Comparison of ENCODE assay signal across 8 cellular contexts in the genomic region with DNA sequence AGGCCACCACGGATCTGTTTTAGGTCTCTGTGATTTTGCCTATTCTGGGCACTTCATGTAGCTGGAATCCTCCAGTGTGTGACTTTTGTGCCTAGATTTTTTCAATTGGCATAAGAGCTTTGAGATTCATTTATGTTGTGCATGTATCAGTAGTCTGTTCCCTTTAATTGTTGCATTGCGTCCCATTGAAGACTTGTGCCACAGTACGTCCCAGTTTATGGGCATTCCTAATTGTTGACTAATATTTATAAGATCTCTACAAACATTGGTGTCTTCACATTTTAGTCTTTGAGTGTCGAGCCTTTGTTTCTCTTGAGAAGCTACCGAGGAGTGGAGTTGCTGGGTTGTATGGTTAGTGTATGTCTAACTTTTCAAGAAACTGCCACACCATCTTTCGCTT. TPM values are rescaled to one million over a fixed set of nuclear protein-coding genes. Genes with fewer than 3 reads are reported as not detected.
DNase-seq lines count a peak whose midpoint lies in the region; ATAC-seq, FAIRE-seq and TF ChIP-seq lines count a peak whose summit lies in the region.

No MANE protein-coding gene starts in this region.

- POLR2A ChIA-PET in BJ (lab: Charles Lee): interaction anchor here (0.5 kb wide), 1 partner anchor 22 kb away, joined by 3 read pairs; no protein-coding TSS in a partner anchor

- no peak for ATAC-seq in GM19452 (IDR thresholded peaks at IDR 0.05; ENCODE audit: unreplicated experiment)

- peak; percentile 85 for FAIRE-seq in HTR-8/SVneo (lab: Jason Lieb, UNC)

- H3K36me3 ChIP-seq in BJ (ENCODE audit: control insufficient read depth, insufficient read depth, low read length) (peaks cover 4% of the 10 kb centered on the region; the same call in 1 of the 2 replicates), brain microvascular endothelial cell (replicated peaks) (no peaks in the 10 kb centered on the region)

- H3K27ac Mint-ChIP-seq in neural crest cell (ENCODE audit: unreplicated experiment): no peak overlapping the region

- peak overlapping the region; percentile 87 for H3K4me3 Mint-ChIP-seq in neural crest cell

- H3K4me1 Mint-ChIP-seq in neural crest cell: peaks cover 33% of the 10 kb centered on the region

- H3K27ac ChIP-seq in brain microvascular endothelial cell: no peak overlapping the region

- H3K27me3 Mint-ChIP-seq in neural crest cell (ENCODE audit: low read depth): no peaks in the 10 kb centered on the region

- DNase-seq in BJ (ENCODE audit: low read depth) (no peak), HTR-8/SVneo (ENCODE audit: insufficient read length, low spot score) (peak; percentile 59), brain microvascular endothelial cell (no peak), neural crest cell (ENCODE audit: low read depth, low spot score) (no peak), C1 segment of cervical spinal cord (lab: John Stamatoyannopoulos, UW) (no peak), SK-N-DZ (ENCODE audit: low spot score) (no peak), SW 1271 (lab: John Stamatoyannopoulos, UW) (no peak)

- H3K4me3 ChIP-seq in BJ (ENCODE audit: low read depth, low read length) (peak overlapping the region; percentile 41; the same call in 1 of the 2 replicates), brain microvascular endothelial cell (ENCODE audit: low read depth, low read length) (peak overlapping the region; percentile 41)

- H3K27me3 ChIP-seq in BJ (ENCODE audit: control insufficient read depth, insufficient read depth, low read length): no peaks in the 10 kb centered on the region
- H3K27me3 ChIP-seq in brain microvascular endothelial cell (replicated peaks): no peaks in the 10 kb centered on the region

- CTCF ChIA-PET in BJ (lab: Yijun Ruan, JAX): interaction anchor here (1.2 kb wide), 1 partner anchor 9 kb away, joined by 3 read pairs; no protein-coding TSS in a partner anchor

- in situ Hi-C loops in brain microvascular endothelial cell (cut with HindIII; ENCODE audit: low pct_ligation_motif_present, low sequenced_read_pairs): no loop called here

- TF ChIP-seq CTCF in BJ (IDR thresholded peaks at IDR 0.05; ENCODE audit: insufficient read depth, low read depth, low read length) (no peak), brain microvascular endothelial cell (IDR thresholded peaks at IDR 0.05; ENCODE audit: low read depth, low read length, missing control alignments) (no peak), neural crest cell (conservative IDR thresholded peaks at IDR 0.05) (no peak)

- no peaks in the 10 kb centered on the region for H3K36me3 Mint-ChIP-seq in neural crest cell (ENCODE audit: low read depth)

- H3K9me3 Mint-ChIP-seq in neural crest cell: no peaks in the 10 kb centered on the region

RNA-seq across cellular contexts. Expression of a gene that starts 0.7 kb away (rescaled TPM):
- polyA plus RNA-seq in BJ (2011; rRNA removed): 40.7 and 50.5 TPM in 2 replicates
- 13.3 and 17.5 TPM in 2 replicates for polyA minus RNA-seq in BJ (2011; rRNA and poly(A)+ RNA removed)
- total RNA-seq in neural crest cell: 30.8 and 33.2 TPM in 2 replicates
- polyA plus RNA-seq in SK-N-DZ (2014; cell fraction: cytosol; rRNA removed): 93.7 and 94.7 TPM in 2 replicates
- 22.3 and 28.6 TPM in 2 replicates for polyA plus RNA-seq in SK-N-DZ (2014; cell fraction: nucleus; rRNA removed)

RNA-seq across cellular contexts. Expression of a gene that starts 33.9 kb away (rescaled TPM):
- polyA plus RNA-seq in BJ (2011; rRNA removed): 40.4 and 46.4 TPM in 2 replicates
- 20.1 and 23.6 TPM in 2 replicates for polyA minus RNA-seq in BJ (2011; rRNA and poly(A)+ RNA removed)
- 60.3 and 65.2 TPM in 2 replicates for total RNA-seq in neural crest cell
- 157 and 162 TPM in 2 replicates for polyA plus RNA-seq in SK-N-DZ (2014; cell fraction: cytosol; rRNA removed)
- polyA plus RNA-seq in SK-N-DZ (2014; cell fraction: nucleus; rRNA removed): 74.6 and 82.9 TPM in 2 replicates

RNA-seq across cellular contexts. Expression of a gene that starts 34.4 kb away (rescaled TPM):
- 59.5 and 70.9 TPM in 2 replicates for polyA plus RNA-seq in BJ (2011; rRNA removed)
- polyA minus RNA-seq in BJ (2011; rRNA and poly(A)+ RNA removed): 38.8 and 77.0 TPM in 2 replicates
- 51.9 and 52.7 TPM in 2 replicates for total RNA-seq in neural crest cell
- polyA plus RNA-seq in SK-N-DZ (2014; cell fraction: cytosol; rRNA removed): 68.8 and 79.9 TPM in 2 replicates
- 55.4 and 75.0 TPM in 2 replicates for polyA plus RNA-seq in SK-N-DZ (2014; cell fraction: nucleus; rRNA removed)

RNA-seq across cellular contexts. Expression of a gene that starts 54.0 kb away (rescaled TPM):
- 0.50 and 0.63 TPM in 2 replicates for polyA plus RNA-seq in BJ (2011; rRNA removed)
- 0.51 and 0.57 TPM in 2 replicates for polyA minus RNA-seq in BJ (2011; rRNA and poly(A)+ RNA removed)
- 0.14 and 0.16 TPM in 2 replicates for total RNA-seq in neural crest cell
- not detected in 2 replicates for polyA plus RNA-seq in SK-N-DZ (2014; cell fraction: cytosol; rRNA removed)
- not detected in 2 replicates for polyA plus RNA-seq in SK-N-DZ (2014; cell fraction: nucleus; rRNA removed)
